Comparison of ENCODE assay signal across 17 cellular contexts in the genomic region with DNA sequence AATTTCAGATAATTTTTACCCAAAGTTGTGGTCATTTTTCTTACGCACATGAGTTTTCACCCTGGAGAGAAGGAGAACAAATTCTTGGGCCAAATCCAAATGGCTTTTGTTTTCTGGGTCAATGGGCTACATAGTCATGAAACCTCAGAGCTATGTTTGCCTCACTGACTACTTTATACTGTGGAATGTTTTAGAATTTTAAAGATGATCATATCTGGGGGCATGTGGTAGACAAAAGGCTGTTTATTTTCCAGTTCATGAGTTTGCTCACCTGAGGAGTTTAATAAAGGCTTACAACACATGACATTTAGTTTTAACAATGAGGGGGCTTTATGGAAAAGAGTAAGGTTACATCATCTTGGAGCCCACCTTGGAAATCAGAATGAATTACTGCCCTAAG.
"Had no signal": no experiment of that assay in that cellular context is flagged by ENCODE, and none has a peak within 500 bp of the region (broad histone marks: within the 10 kb centered on the region; RNA-seq: fewer than 3 reads in every experiment).

No MANE protein-coding gene starts in this region.

- DNase-seq: dermis blood vessel endothelial cell; dorsolateral prefrontal cortex; effector CD4-positive, alpha-beta T cell; effector memory CD4-positive, alpha-beta T cell; foreskin keratinocyte; heart left ventricle; hypothalamus; immature natural killer cell; left colon; left lung; left ventricle myocardium superior; lower lobe of right lung; mesenchymal stem cell; mucosa of descending colon; naive B cell; naive thymus-derived CD8-positive, alpha-beta T cell had no signal

- ATAC-seq: foreskin keratinocyte; gastroesophageal sphincter; heart left ventricle; left colon; left lung; left ventricle myocardium superior; lower lobe of right lung; mucosa of descending colon; naive thymus-derived CD8-positive, alpha-beta T cell had no signal
